32 cellular contexts compared by ENCODE assay signal in the genomic region with DNA sequence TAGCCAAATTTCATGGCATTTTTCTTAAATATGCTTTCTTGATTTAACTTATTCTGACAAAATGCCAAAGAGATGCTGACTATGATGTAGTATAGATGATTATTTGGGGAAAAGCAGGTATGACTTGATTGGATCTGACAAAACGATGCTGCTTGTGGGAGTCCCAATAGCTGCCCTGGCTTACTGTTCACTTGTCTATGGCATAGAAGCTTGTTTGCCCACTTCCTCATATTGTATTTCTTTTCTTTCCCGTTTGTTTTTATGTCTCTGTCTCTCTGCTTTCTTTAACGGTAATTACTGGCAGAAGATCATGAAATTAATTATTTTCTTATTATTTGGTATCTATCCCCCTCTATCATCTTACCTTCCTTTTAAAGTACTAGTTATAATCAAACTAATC.
"Had no signal": no experiment of that assay in that cellular context is flagged by ENCODE, and none has a peak within 500 bp of the region (broad histone marks: within the 10 kb centered on the region; RNA-seq: fewer than 3 reads in every experiment).

No MANE protein-coding gene starts in this region.

- H3K27me3 ChIP-seq: adrenal gland, body of pancreas, breast epithelium, Peyer's patch, SJSA1 had no signal

- H3K9me3 Mint-ChIP-seq: activated T-helper 1 cell treated with anti-CD3 and anti-CD28 coated beads, Interleukin-12 subunit alpha, Interleukin-12 subunit beta, Interleukin-2, Interleukin-4 antibody, amounts not matched to agents 30 ng/mL and 10 ng/mL and 1 ng/mL, durations not matched to agents 14 hours and 24 hours and 36 hours had no signal

- H3K4me1 ChIP-seq: body of pancreas, breast epithelium, Peyer's patch, SJSA1 had no signal

- H3K27ac Mint-ChIP-seq: activated CD4-positive, alpha-beta T cell treated with anti-CD3 and anti-CD28 coated beads for 36 hours; activated CD4-positive, alpha-beta T cell treated with anti-CD3 and anti-CD28 coated beads, Interleukin-2, amount 10 ng/mL, durations not matched to agents 7 days and 5 days; activated CD8-positive, alpha-beta T cell treated with anti-CD3 and anti-CD28 coated beads, Interleukin-2, amount 10 ng/mL, durations not matched to agents 7 days and 5 days; activated naive CD4-positive, alpha-beta T cell treated with anti-CD3 and anti-CD28 coated beads for 36 hours; activated naive CD4-positive, alpha-beta T cell treated with anti-CD3 and anti-CD28 coated beads, Interleukin-2, amount 50 U/mL, for 72 hours; activated T-cell treated with anti-CD3 and anti-CD28 coated beads, Interleukin-2, amount 50 U/mL, for 24 hours; activated T-helper 1 cell treated with anti-CD3 and anti-CD28 coated beads, Interleukin-12 subunit alpha, Interleukin-12 subunit beta, Interleukin-2, Interleukin-4 antibody, amounts not matched to agents 30 ng/mL and 10 ng/mL and 1 ng/mL, durations not matched to agents 14 hours and 24 hours and 36 hours; T-helper 1 cell treated with Interleukin-12 subunit alpha and Interleukin-12 subunit beta and Interleukin-4 antibody, amounts not matched to agents 30 μg/mL and 1 μg/mL, for 36 hours; T-helper 2 cell treated with Interferon-gamma antibody and Interleukin-4, amounts not matched to agents 5 μg/mL and 100 μg/mL, for 36 hours; WTC11 had no signal

- ATAC-seq: activated CD4-positive, alpha-beta T cell treated with anti-CD3 and anti-CD28 coated beads for 36 hours; activated CD4-positive, CD25-positive, alpha-beta regulatory T cell treated with anti-CD3 and anti-CD28 coated beads, Interleukin-2, amount 50 U/mL, for 24 hours; activated CD8-positive, alpha-beta T cell treated with anti-CD3 and anti-CD28 coated beads, Interleukin-2, amount 10 ng/mL, durations not matched to agents 7 days and 5 days; activated naive CD4-positive, alpha-beta T cell treated with anti-CD3 and anti-CD28 coated beads, Interleukin-2, amount 50 U/mL, for 72 hours; body of pancreas; PC-3; WTC11 had no signal

- H3K9me3 ChIP-seq: adrenal gland, body of pancreas, breast epithelium, Peyer's patch, SJSA1, SK-N-SH had no signal

- H3K36me3 ChIP-seq: breast epithelium, SJSA1 had no signal

- H3K4me3 Mint-ChIP-seq: activated CD4-positive, alpha-beta T cell treated with anti-CD3 and anti-CD28 coated beads for 36 hours; activated CD4-positive, alpha-beta T cell treated with anti-CD3 and anti-CD28 coated beads, Interleukin-2, amount 10 ng/mL, durations not matched to agents 7 days and 5 days; activated CD8-positive, alpha-beta T cell treated with anti-CD3 and anti-CD28 coated beads, Interleukin-2, amount 10 ng/mL, durations not matched to agents 7 days and 5 days; activated naive CD4-positive, alpha-beta T cell treated with anti-CD3 and anti-CD28 coated beads for 36 hours; activated T-cell treated with anti-CD3 and anti-CD28 coated beads, Interleukin-2, amount 50 U/mL, for 24 hours; activated T-helper 1 cell treated with anti-CD3 and anti-CD28 coated beads, Interleukin-12 subunit alpha, Interleukin-12 subunit beta, Interleukin-2, Interleukin-4 antibody, amounts not matched to agents 30 ng/mL and 10 ng/mL and 1 ng/mL, durations not matched to agents 14 hours and 24 hours and 36 hours; T-helper 1 cell treated with Interleukin-12 subunit alpha and Interleukin-12 subunit beta and Interleukin-4 antibody, amounts not matched to agents 30 μg/mL and 1 μg/mL, for 36 hours; T-helper 2 cell treated with Interferon-gamma antibody and Interleukin-4, amounts not matched to agents 5 μg/mL and 100 μg/mL, for 36 hours; WTC11 had no signal

- H3K36me3 Mint-ChIP-seq: WTC11 had no signal

- H3K9ac ChIP-seq: SK-N-SH had no signal

- DNase-seq: activated CD4-positive, alpha-beta T cell treated with anti-CD3 and anti-CD28 coated beads for 36 hours; activated CD4-positive, alpha-beta T cell treated with anti-CD3 and anti-CD28 coated beads, Interleukin-2, amount 10 ng/mL, durations not matched to agents 7 days and 5 days; activated CD4-positive, alpha-beta T cell treated with anti-CD3 and anti-CD28 coated beads, Interleukin-2, amount 50 U/mL, for 48 hours; activated CD8-positive, alpha-beta T cell treated with anti-CD3 and anti-CD28 coated beads, Interleukin-2, amount 10 ng/mL, durations not matched to agents 7 days and 5 days; activated gamma-delta T cell treated with Interleukin-2 at 50 U/mL for 16 hours; activated naive CD4-positive, alpha-beta T cell treated with anti-CD3 and anti-CD28 coated beads for 36 hours; activated T-cell treated with anti-CD3 and anti-CD28 coated beads, Interleukin-2, amount 50 U/mL, for 24 hours; adrenal gland; body of pancreas; NCI-H1105; NCI-H1417 treated with DMSO at 0.1 percent for 48 hours; NCI-H187 treated with DMSO at 0.1 percent for 48 hours; NCI-H2081; NCI-H2171 treated with DMSO at 0.1 percent for 48 hours; NCI-H2227 treated with DMSO at 0.1 percent for 48 hours; NCI-H446 treated with DMSO at 0.1 percent for 48 hours; NCI-H524; NCI-H69; NCI-H82; PC-3; Peyer's patch; RPMI8226; SHP77 treated with DMSO at 0.1 percent for 48 hours; SK-N-SH had no signal

- H3K27ac ChIP-seq: adrenal gland, body of pancreas, breast epithelium, Peyer's patch, SJSA1 had no signal

- H3K4me2 ChIP-seq: SK-N-SH had no signal

- H3K27me3 Mint-ChIP-seq: activated CD4-positive, alpha-beta T cell treated with anti-CD3 and anti-CD28 coated beads for 36 hours; activated CD4-positive, alpha-beta T cell treated with anti-CD3 and anti-CD28 coated beads, Interleukin-2, amount 10 ng/mL, durations not matched to agents 7 days and 5 days; activated T-cell treated with anti-CD3 and anti-CD28 coated beads, Interleukin-2, amount 50 U/mL, for 24 hours had no signal

- H3K4me3 ChIP-seq: adrenal gland, body of pancreas, breast epithelium, Peyer's patch, SJSA1 had no signal
